8 cellular contexts compared by ENCODE assay signal in the genomic region with DNA sequence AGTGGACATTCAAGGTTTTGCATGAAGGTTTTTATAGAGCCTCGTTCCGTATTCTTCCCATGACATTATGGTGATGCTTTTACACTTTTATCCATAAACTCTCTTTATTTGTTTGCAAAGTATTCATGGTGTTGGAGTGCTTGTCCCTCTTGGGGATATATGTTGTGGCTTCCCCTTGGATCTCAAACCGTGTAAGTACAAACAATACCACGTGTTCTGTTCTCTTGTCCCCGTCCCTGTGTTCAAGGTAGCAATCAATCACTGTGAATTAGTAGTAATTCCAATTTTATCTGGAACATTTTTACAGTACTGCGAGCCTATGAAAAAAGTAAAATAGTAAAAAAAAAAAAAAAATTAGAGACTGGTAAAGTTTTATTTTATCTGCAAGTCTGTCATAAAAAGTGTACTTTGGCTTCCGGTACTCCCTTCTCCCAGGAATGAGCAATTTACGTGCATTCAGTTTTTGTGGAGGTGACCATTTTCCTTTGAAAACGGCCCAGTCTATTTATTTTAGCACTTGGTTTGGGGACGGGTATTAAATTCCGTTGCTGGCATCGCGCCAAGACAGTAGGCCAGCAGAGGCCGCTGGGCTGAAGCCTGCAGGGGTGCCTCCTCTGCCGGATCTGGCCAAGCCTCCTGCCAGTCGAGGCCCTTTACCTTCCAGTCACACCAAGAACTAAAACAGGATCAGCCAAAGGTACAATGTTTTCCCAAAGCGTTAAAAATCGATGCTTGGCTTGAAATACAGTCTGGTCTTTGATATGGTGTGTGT.
A peak's percentile ranks its signal among the peaks of the same experiment; 100 is the strongest.
DNase-seq lines count a peak whose midpoint lies in the region; ATAC-seq and TF ChIP-seq lines count a peak whose summit lies in the region.

No MANE protein-coding gene starts in this region.

- peak; percentile 28 for TF ChIP-seq CTCF in HFF-Myc (IDR thresholded peaks at IDR 0.05; ENCODE audit: low read depth, low read length, missing control alignments)

- H3K27me3 Mint-ChIP-seq in CD4-positive, CD25-positive, alpha-beta regulatory T cell, result peaks cover 26% of the 10 kb centered on the region

- no peaks in the 10 kb centered on the region for H3K36me3 ChIP-seq in CD4-positive, CD25-positive, alpha-beta regulatory T cell (ENCODE audit: control insufficient read depth, insufficient read depth, low read length)

- H3K4me1 ChIP-seq in CD4-positive, CD25-positive, alpha-beta regulatory T cell (ENCODE audit: control insufficient read depth, insufficient read depth, low read length, poor library complexity, severe bottlenecking), result no peaks in the 10 kb centered on the region

- peak in 1 of 3 donors; percentile 11 for DNase-seq in CD4-positive, CD25-positive, alpha-beta regulatory T cell
- DNase-seq in HFF-Myc (ENCODE audit: extremely low read depth, low read depth), result no peak
- DNase-seq in NCI-H82 (lab: John Stamatoyannopoulos, UW), result peak; percentile 85
- DNase-seq in activated T-cell treated with anti-CD3 and anti-CD28 coated beads, Interleukin-2, amount 50 U/mL, for 48 hours, result peak; percentile 48 to 54
- DNase-seq in fibroblast of the conjunctiva (ENCODE audit: low read depth), result peak; percentile 37
- peak; percentile 83 for DNase-seq in myocyte (ENCODE audit: low read depth)

- H3K4me3 Mint-ChIP-seq in CD4-positive, CD25-positive, alpha-beta regulatory T cell, result peak overlapping the region in 3 of 4 donors; percentile 47 to 71 (median 66)

- peaks cover 0 to 3% (median 0%) of the 10 kb centered on the region in 4 donors for H3K4me1 Mint-ChIP-seq in CD4-positive, CD25-positive, alpha-beta regulatory T cell

- no peak for ATAC-seq in CD4-positive, CD25-positive, alpha-beta regulatory T cell (ENCODE audit: low read depth in 2 of 2)
- no peak for ATAC-seq in activated CD4-positive, CD25-positive, alpha-beta regulatory T cell treated with anti-CD3 and anti-CD28 coated beads, Interleukin-2, amount 50 U/mL, for 24 hours

- H3K9me3 Mint-ChIP-seq in CD4-positive, CD25-positive, alpha-beta regulatory T cell, result no peaks in the 10 kb centered on the region

- no peak overlapping the region for H3K4me3 ChIP-seq in CD4-positive, CD25-positive, alpha-beta regulatory T cell (ENCODE audit: low read depth, low read length)
- H3K4me3 ChIP-seq in HFF-Myc (replicated peaks; ENCODE audit: low read depth, low read length), result peak overlapping the region; percentile 36

- H3K27ac ChIP-seq in CD4-positive, CD25-positive, alpha-beta regulatory T cell (ENCODE audit: insufficient read depth, low read length, poor library complexity, severe bottlenecking), result no peak overlapping the region
- H3K27ac ChIP-seq in temporal lobe (ENCODE audit: low read depth, low read length), result peak overlapping the region; percentile 51

- H3K9me3 ChIP-seq in CD4-positive, CD25-positive, alpha-beta regulatory T cell (ENCODE audit: control insufficient read depth in 2 of 2, low read length in 2 of 2), result no peaks in the 10 kb centered on the region

- H3K27ac Mint-ChIP-seq in CD4-positive, CD25-positive, alpha-beta regulatory T cell, result no peak overlapping the region

- no peaks in the 10 kb centered on the region for H3K36me3 Mint-ChIP-seq in CD4-positive, CD25-positive, alpha-beta regulatory T cell

- peaks cover 6% of the 10 kb centered on the region for H3K27me3 ChIP-seq in CD4-positive, CD25-positive, alpha-beta regulatory T cell (ENCODE audit: control insufficient read depth, insufficient read depth, low read length)
